ENCODE assay signal across 15 cellular contexts in genomic region chr9:79054500-79054899, GRCh38.
DNase-seq lines count a peak whose midpoint lies in the region; TF ChIP-seq lines count a peak whose summit lies in the region.
"Had no signal": no experiment of that assay in that cellular context is flagged by ENCODE, and none has a peak within 500 bp of the region (broad histone marks: within the 10 kb centered on the region; RNA-seq: fewer than 3 reads in every experiment).

No MANE protein-coding gene starts in this region.

- H3K4me1 ChIP-seq in osteoblast (ENCODE audit: insufficient read depth, low read length), result peaks cover 7% of the 10 kb centered on the region
- H3K4me1 ChIP-seq: A549 had no signal

- DNase-seq in EH (ENCODE audit: low read depth), result peak; percentile 62
- peak; percentile 39 for DNase-seq in NCI-H226
- DNase-seq in choroid plexus epithelial cell (ENCODE audit: low read depth), result peak; percentile 52
- peak; percentile 3 for DNase-seq in osteoblast (ENCODE audit: insufficient read length, low spot score, missing footprints)
- DNase-seq in SIG-M5 treated with dmso at 0.1 percent for 504 hours (lab: John Stamatoyannopoulos, UW; ENCODE audit: unreplicated experiment), result no peak
- DNase-seq in NCI-H146 (lab: John Stamatoyannopoulos, UW), result no peak
- DNase-seq in osteocyte (ENCODE audit: extremely low spot score, unreplicated experiment), result no peak
- no peak for DNase-seq in inferior parietal cortex (ENCODE audit: extremely low spot score)
- DNase-seq: C1 segment of cervical spinal cord, DND-41, GOT3, MG63, NCI-H1092, NCI-H526 had no signal

- no peaks in the 10 kb centered on the region for H3K27me3 ChIP-seq in osteoblast (ENCODE audit: insufficient read depth, low read length)
- H3K27me3 ChIP-seq: MG63 had no signal

- H3K4me3 ChIP-seq in choroid plexus epithelial cell (ENCODE audit: low read depth, low read length) (no peak overlapping the region), osteoblast (ENCODE audit: insufficient read depth, low read length) (no peak overlapping the region)
- H3K4me3 ChIP-seq: A549, MG63 had no signal

- no peaks in the 10 kb centered on the region for H3K36me3 Mint-ChIP-seq in osteocyte (ENCODE audit: unreplicated experiment)

- no peak overlapping the region for H3K4me2 ChIP-seq in osteoblast (ENCODE audit: insufficient read depth, low read length)
- H3K4me2 ChIP-seq: A549 had no signal

- no peaks in the 10 kb centered on the region for H3K27me3 Mint-ChIP-seq in osteocyte (ENCODE audit: unreplicated experiment)

- H4K20me1 ChIP-seq in osteoblast (ENCODE audit: insufficient read depth, low read length), result no peaks in the 10 kb centered on the region

- TF ChIP-seq CTCF in choroid plexus epithelial cell (conservative IDR thresholded peaks at IDR 0.05; ENCODE audit: low read depth, low read length) (no peak), osteoblast (IDR thresholded peaks at IDR 0.05; ENCODE audit: extremely low read depth, low read depth, low read length) (no peak), osteocyte (IDR thresholded peaks at IDR 0.05) (no peak)

- no peak overlapping the region for H3K4me3 Mint-ChIP-seq in osteocyte (ENCODE audit: unreplicated experiment)

- no peaks in the 10 kb centered on the region for H3K9me3 ChIP-seq in osteoblast (ENCODE audit: low read depth, low read length)
- H3K9me3 ChIP-seq: MG63 had no signal

- no peak overlapping the region for H2AFZ ChIP-seq in osteoblast (ENCODE audit: low read length)

- no peaks in the 10 kb centered on the region for H3K36me3 ChIP-seq in osteoblast (ENCODE audit: insufficient read depth, low read length)
- H3K36me3 ChIP-seq: MG63 had no signal

- no peak overlapping the region for H3K27ac ChIP-seq in osteoblast (ENCODE audit: low read depth, low read length)
- H3K27ac ChIP-seq: A549 had no signal

- no peaks in the 10 kb centered on the region for H3K79me2 ChIP-seq in osteoblast (ENCODE audit: insufficient read depth, low read length)

- peaks cover 11% of the 10 kb centered on the region for H3K4me1 Mint-ChIP-seq in osteocyte (ENCODE audit: unreplicated experiment)

- H3K9me3 Mint-ChIP-seq in osteocyte (ENCODE audit: unreplicated experiment), result peaks cover 5% of the 10 kb centered on the region

- H3K27ac Mint-ChIP-seq in osteocyte (ENCODE audit: unreplicated experiment), result no peak overlapping the region

Comparison
In these comparisons a context has a peak if more than half of its experiments do, and no peak if none do; other contexts are left out.
1. DNase-seq: peak in EH (single experiment), NCI-H226 (single experiment), choroid plexus epithelial cell (single experiment) and osteoblast (single experiment); none in SIG-M5 treated with dmso at 0.1 percent for 504 hours (single experiment), NCI-H146 (single experiment), osteocyte (single experiment) and inferior parietal cortex (single experiment).